15 cellular contexts compared by ENCODE assay signal in the genomic region with DNA sequence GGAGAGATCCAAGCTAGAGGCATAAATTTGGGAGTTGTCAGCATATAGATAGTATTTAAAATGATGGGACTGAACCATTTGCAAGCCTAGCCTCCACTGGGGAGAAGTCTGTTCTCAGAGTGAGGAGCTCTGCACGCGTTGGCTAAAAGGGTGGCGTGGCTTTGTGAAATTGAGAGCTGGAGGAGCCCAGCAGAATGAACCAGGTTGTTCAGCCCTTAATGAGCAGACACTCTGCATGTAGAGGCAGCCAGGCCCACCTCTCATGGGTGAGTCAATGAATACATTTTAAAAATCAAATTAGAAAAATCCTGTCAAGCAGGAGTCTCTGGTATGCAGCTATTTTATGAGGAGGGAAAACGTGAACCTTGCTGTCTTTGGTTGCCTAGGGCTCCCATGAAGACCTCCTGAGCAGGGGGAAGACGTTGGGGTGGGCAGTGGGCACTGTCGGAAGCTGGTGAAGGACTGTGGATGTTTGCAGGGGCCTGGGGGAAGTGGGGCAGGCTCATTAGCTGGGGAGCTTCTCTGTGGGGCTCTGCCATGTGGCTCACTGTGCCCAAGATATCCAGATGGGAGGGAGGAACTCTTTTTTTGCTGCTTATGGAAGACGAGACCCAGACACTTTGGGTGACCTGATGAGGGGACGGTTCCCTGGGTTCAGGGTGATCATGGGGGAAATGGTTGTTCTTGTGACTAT. TPM values are rescaled to one million over a fixed set of nuclear protein-coding genes. Genes with fewer than 3 reads are reported as not detected.
A peak's percentile ranks its signal among the peaks of the same experiment; 100 is the strongest.
DNase-seq lines count a peak whose midpoint lies in the region; ATAC-seq and TF ChIP-seq lines count a peak whose summit lies in the region.
"Had no signal": no experiment of that assay in that cellular context is flagged by ENCODE, and none has a peak within 500 bp of the region (broad histone marks: within the 10 kb centered on the region; RNA-seq: fewer than 3 reads in every experiment).

No MANE protein-coding gene starts in this region.

- H3K27ac ChIP-seq in ascending aorta, result peak overlapping the region; percentile 12 to 70
- H3K27ac ChIP-seq in temporal lobe (ENCODE audit: low read depth, low read length), result peak overlapping the region; percentile 100
- H3K27ac ChIP-seq: 22Rv1, foreskin keratinocyte, SJSA1 had no signal

- TF ChIP-seq CTCF in ascending aorta (IDR thresholded peaks at IDR 0.05), result no peak
- TF ChIP-seq CTCF in nephron progenitor cell (IDR thresholded peaks at IDR 0.05), result no peak

- intact Hi-C loops in ascending aorta (cut with DNase I), result no loop called here

- peaks cover 5 to 7% of the 10 kb centered on the region in 2 donors for H3K36me3 ChIP-seq in ascending aorta
- H3K36me3 ChIP-seq: SJSA1 had no signal

- peak overlapping the region; percentile 73 for H3K27ac Mint-ChIP-seq in nephron progenitor cell

- no peak overlapping the region for H3K4me3 ChIP-seq in ascending aorta
- H3K4me3 ChIP-seq: SJSA1 had no signal

- H3K27me3 Mint-ChIP-seq in nephron progenitor cell (ENCODE audit: low read depth, poor library complexity), result no peaks in the 10 kb centered on the region
- H3K27me3 Mint-ChIP-seq: stimulated activated naive CD8-positive, alpha-beta T cell treated with anti-CD3 and anti-CD28 coated beads, Interleukin-15, Interleukin-2, amounts not matched to agents 100 ng/mL and 50 ng/mL, for 24 hours had no signal

- no peaks in the 10 kb centered on the region for H3K9me3 Mint-ChIP-seq in nephron progenitor cell
- H3K9me3 Mint-ChIP-seq: stimulated activated naive CD8-positive, alpha-beta T cell treated with anti-CD3 and anti-CD28 coated beads, Interleukin-15, Interleukin-2, amounts not matched to agents 100 ng/mL and 50 ng/mL, for 24 hours had no signal

- peak; percentile 39 for DNase-seq in DMS 273 (lab: John Stamatoyannopoulos, UW; ENCODE audit: unreplicated experiment)
- no peak for DNase-seq in DMS 273 treated with DMSO at 0.1 percent for 48 hours (lab: John Stamatoyannopoulos, UW)
- no peak for DNase-seq in ascending aorta (ENCODE audit: low spot score in 2 of 2)
- no peak for DNase-seq in nephron progenitor cell
- no peak for DNase-seq in NOMO-1 treated with dmso at 0.1 percent for 144 hours (lab: John Stamatoyannopoulos, UW; ENCODE audit: unreplicated experiment)
- DNase-seq: activated gamma-delta T cell treated with Interleukin-2 at 50 U/mL for 16 hours, cortex of kidney, foreskin keratinocyte, right cardiac atrium had no signal

- no peaks in the 10 kb centered on the region for H3K9me3 ChIP-seq in ascending aorta
- H3K9me3 ChIP-seq: SJSA1 had no signal

- ATAC-seq in HG03460 (IDR thresholded peaks at IDR 0.05; ENCODE audit: unreplicated experiment), result no peak
- no peak for ATAC-seq in HG02759 (IDR thresholded peaks at IDR 0.05; ENCODE audit: unreplicated experiment)
- ATAC-seq: foreskin keratinocyte had no signal

- H3K4me1 ChIP-seq in ascending aorta, result peaks cover 24 to 41% of the 10 kb centered on the region in 2 donors
- H3K4me1 ChIP-seq: foreskin keratinocyte had no signal

- H3K27me3 ChIP-seq in ascending aorta, result no peaks in the 10 kb centered on the region
- H3K27me3 ChIP-seq: SJSA1 had no signal

- peaks cover 56% of the 10 kb centered on the region for H3K4me1 Mint-ChIP-seq in nephron progenitor cell

- no peaks in the 10 kb centered on the region for H3K36me3 Mint-ChIP-seq in nephron progenitor cell (ENCODE audit: low read depth)

- H3K4me3 Mint-ChIP-seq in nephron progenitor cell, result no peak overlapping the region
- H3K4me3 Mint-ChIP-seq: stimulated activated naive CD8-positive, alpha-beta T cell treated with anti-CD3 and anti-CD28 coated beads, Interleukin-15, Interleukin-2, amounts not matched to agents 100 ng/mL and 50 ng/mL, for 24 hours had no signal

RNA-seq across cellular contexts. Expression of a gene that starts 18.8 kb away (rescaled TPM):
- 5.2 TPM for total RNA-seq in ascending aorta
- 27.5 TPM for total RNA-seq in temporal lobe

RNA-seq across cellular contexts. Expression of a gene that starts 35.1 kb away (rescaled TPM):
- total RNA-seq in ascending aorta, result 8.1 TPM
- total RNA-seq in temporal lobe, result 19.4 TPM
